In genomic region chr16:2775317-2775716, GRCh38 we compare ENCODE assay signal across 10 cellular contexts. TPM values are rescaled to one million over a fixed set of nuclear protein-coding genes. Genes with fewer than 3 reads are reported as not detected.
A peak's percentile ranks its signal among the peaks of the same experiment; 100 is the strongest.
DNase-seq lines count a peak whose midpoint lies in the region; ATAC-seq and TF ChIP-seq lines count a peak whose summit lies in the region.
"Had no signal": no experiment of that assay in that cellular context is flagged by ENCODE, and none has a peak within 500 bp of the region (broad histone marks: within the 10 kb centered on the region; RNA-seq: fewer than 3 reads in every experiment).

No MANE protein-coding gene starts in this region.

- no peaks in the 10 kb centered on the region for H3K27me3 Mint-ChIP-seq in WTC11 (ENCODE audit: low read depth)
- H3K27me3 Mint-ChIP-seq in glutamatergic neuron (ENCODE audit: unreplicated experiment) = peaks cover 16% of the 10 kb centered on the region

- H3K9me3 Mint-ChIP-seq in WTC11 = no peaks in the 10 kb centered on the region
- peaks cover 8% of the 10 kb centered on the region for H3K9me3 Mint-ChIP-seq in glutamatergic neuron (ENCODE audit: unreplicated experiment)

- H3K27me3 ChIP-seq in heart left ventricle (no peaks in the 10 kb centered on the region), stomach (no peaks in the 10 kb centered on the region), sigmoid colon (no peaks in the 10 kb centered on the region)

- WGBS in heart left ventricle, 4 donors = 63 to 78% (median 72%) methylated on average over 6 of the region's 6 CpGs
- 69 to 72% (median 70%) methylated on average over 6 of the region's 6 CpGs for WGBS in stomach, 5 donors
- 75 to 82% methylated on average over 6 of the region's 6 CpGs for WGBS in sigmoid colon, 2 donors

- H3K4me3 Mint-ChIP-seq in WTC11 (peak overlapping the region; percentile 93), glutamatergic neuron (ENCODE audit: unreplicated experiment) (peak overlapping the region; percentile 99)

- no peaks in the 10 kb centered on the region for H3K9me3 ChIP-seq in heart left ventricle
- H3K9me3 ChIP-seq in stomach = no peaks in the 10 kb centered on the region
- no peaks in the 10 kb centered on the region for H3K9me3 ChIP-seq in sigmoid colon

- POLR2A ChIA-PET in WTC11 (lab: Charles Lee) = no interaction called here

- H3K4me1 Mint-ChIP-seq in WTC11 = peaks cover 22% of the 10 kb centered on the region
- peaks cover 10% of the 10 kb centered on the region for H3K4me1 Mint-ChIP-seq in glutamatergic neuron (ENCODE audit: low read depth, unreplicated experiment)

- peak overlapping the region in 5 of 12 donors; percentile 67 to 100 (median 93) for H3K4me3 ChIP-seq in heart left ventricle
- H3K4me3 ChIP-seq in stomach = peak overlapping the region in 3 of 4 donors; percentile 78 to 91 (median 88)
- peak overlapping the region in 1 of 4 donors; percentile 68 for H3K4me3 ChIP-seq in sigmoid colon

- TF ChIP-seq POLR2A in heart left ventricle (IDR thresholded peaks at IDR 0.05) (no peak), stomach (IDR thresholded peaks at IDR 0.05) (no peak), sigmoid colon (IDR thresholded peaks at IDR 0.05) (no peak)

- H3K36me3 Mint-ChIP-seq in WTC11 = peaks cover 30% of the 10 kb centered on the region
- H3K36me3 Mint-ChIP-seq in glutamatergic neuron (ENCODE audit: unreplicated experiment) = no peaks in the 10 kb centered on the region

- H3K27ac Mint-ChIP-seq in WTC11 = no peak overlapping the region
- peak overlapping the region; percentile 38 for H3K27ac Mint-ChIP-seq in glutamatergic neuron (ENCODE audit: unreplicated experiment)

- H3K36me3 ChIP-seq in heart left ventricle (peaks cover 2 to 51% (median 48%) of the 10 kb centered on the region in 9 donors), stomach (peaks cover 39 to 52% (median 51%) of the 10 kb centered on the region in 4 donors), sigmoid colon (peaks cover 18 to 52% (median 31%) of the 10 kb centered on the region in 4 donors)

- intact Hi-C loops in Right ventricle myocardium superior (cut with DNase I) (no loop called here), heart left ventricle (cut with DNase I) (loop anchor here in 1 of 10 donors (10.0 kb wide), 1 partner anchor 139 kb away; the partner anchor contains the start of gene FLYWCH1), stomach (cut with DNase I; ENCODE audit: low total_unique reads) (no loop called here), sigmoid colon (cut with DNase I) (loop anchor here (5.0 to 10.0 kb wide), 3 partner anchors 93 to 379 kb away; partner anchors contain the start of genes CEMP1 and KCTD5)

- TF ChIP-seq CTCF in heart left ventricle (IDR thresholded peaks at IDR 0.05) = no peak
- no peak for TF ChIP-seq CTCF in WTC11 (IDR thresholded peaks at IDR 0.05)
- no peak for TF ChIP-seq CTCF in glutamatergic neuron (IDR thresholded peaks at IDR 0.05; ENCODE audit: partially characterized antibody, unreplicated experiment)
- no peak for TF ChIP-seq CTCF in stomach (IDR thresholded peaks at IDR 0.05)
- TF ChIP-seq CTCF in sigmoid colon (IDR thresholded peaks at IDR 0.05) = no peak

- no peak for TF ChIP-seq EP300 in stomach (IDR thresholded peaks at IDR 0.05)
- no peak for TF ChIP-seq EP300 in sigmoid colon (IDR thresholded peaks at IDR 0.05)

- peaks cover 2 to 50% (median 26%) of the 10 kb centered on the region in 12 donors for H3K4me1 ChIP-seq in heart left ventricle
- peaks cover 28 to 70% (median 54%) of the 10 kb centered on the region in 4 donors for H3K4me1 ChIP-seq in stomach
- peaks cover 4 to 33% (median 26%) of the 10 kb centered on the region in 4 donors for H3K4me1 ChIP-seq in sigmoid colon

- peak; percentile 10 for DNase-seq in Right ventricle myocardium superior
- no peak for DNase-seq in heart left ventricle
- DNase-seq in WTC11 (ENCODE audit: low spot score) = no peak
- no peak for DNase-seq in glutamatergic neuron
- DNase-seq in stomach = no peak
- no peak for DNase-seq in anterior cingulate cortex (lab: John Stamatoyannopoulos, UW)
- no peak for DNase-seq in sigmoid colon
- DNase-seq: cortex of kidney had no signal

- H3K27ac ChIP-seq in heart left ventricle = peak overlapping the region in 1 of 12 donors; percentile 3
- H3K27ac ChIP-seq in stomach = peak overlapping the region in 2 of 5 donors; percentile 24 to 100
- H3K27ac ChIP-seq in sigmoid colon = peak overlapping the region in 1 of 4 donors; percentile 93

- CTCF ChIA-PET in WTC11 (lab: Charles Lee) = interaction anchor here (0.8 to 1.4 kb wide), 2 partner anchors 41 to 67 kb away, joined by 3 to 4 read pairs; partner anchors contain the start of gene PRSS21

- ATAC-seq in Right ventricle myocardium superior (ENCODE audit: poor library complexity) (no peak), heart left ventricle (no peak), WTC11 (no peak), HG03280 (IDR thresholded peaks at IDR 0.05; ENCODE audit: unreplicated experiment) (no peak)

TF ChIP-seq in WTC11, 78 proteins besides CTCF, POLR2A, EP300 and RAD21 (continues in another document):
- TF ChIP-seq, protein P1, sequence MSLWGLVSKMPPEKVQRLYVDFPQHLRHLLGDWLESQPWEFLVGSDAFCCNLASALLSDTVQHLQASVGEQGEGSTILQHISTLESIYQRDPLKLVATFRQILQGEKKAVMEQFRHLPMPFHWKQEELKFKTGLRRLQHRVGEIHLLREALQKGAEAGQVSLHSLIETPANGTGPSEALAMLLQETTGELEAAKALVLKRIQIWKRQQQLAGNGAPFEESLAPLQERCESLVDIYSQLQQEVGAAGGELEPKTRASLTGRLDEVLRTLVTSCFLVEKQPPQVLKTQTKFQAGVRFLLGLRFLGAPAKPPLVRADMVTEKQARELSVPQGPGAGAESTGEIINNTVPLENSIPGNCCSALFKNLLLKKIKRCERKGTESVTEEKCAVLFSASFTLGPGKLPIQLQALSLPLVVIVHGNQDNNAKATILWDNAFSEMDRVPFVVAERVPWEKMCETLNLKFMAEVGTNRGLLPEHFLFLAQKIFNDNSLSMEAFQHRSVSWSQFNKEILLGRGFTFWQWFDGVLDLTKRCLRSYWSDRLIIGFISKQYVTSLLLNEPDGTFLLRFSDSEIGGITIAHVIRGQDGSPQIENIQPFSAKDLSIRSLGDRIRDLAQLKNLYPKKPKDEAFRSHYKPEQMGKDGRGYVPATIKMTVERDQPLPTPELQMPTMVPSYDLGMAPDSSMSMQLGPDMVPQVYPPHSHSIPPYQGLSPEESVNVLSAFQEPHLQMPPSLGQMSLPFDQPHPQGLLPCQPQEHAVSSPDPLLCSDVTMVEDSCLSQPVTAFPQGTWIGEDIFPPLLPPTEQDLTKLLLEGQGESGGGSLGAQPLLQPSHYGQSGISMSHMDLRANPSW (CRISPR knock-in tag; conservative IDR thresholded peaks at IDR 0.05; ENCODE audit: low read depth) = no peak
- TF ChIP-seq ZNF121 (CRISPR knock-in tag; IDR thresholded peaks at IDR 0.05) (no peak), IRF2 (CRISPR knock-in tag; IDR thresholded peaks at IDR 0.05; ENCODE audit: borderline replicate concordance, low read depth) (no peak), ETV6 (CRISPR knock-in tag; IDR thresholded peaks at IDR 0.05) (no peak), ZMAT4 (CRISPR knock-in tag; IDR thresholded peaks at IDR 0.05) (no peak)

RNA-seq across cellular contexts. Expression of gene ELOB, which starts 1.8 kb away (rescaled TPM):
- total RNA-seq in Right ventricle myocardium superior = 299 TPM
- 1,000 to 10,000 TPM in 1 of 9 donors, 100 to 1,000 TPM in 8; 213 to 1,067 (median 294) TPM for total RNA-seq in heart left ventricle
- polyA plus RNA-seq in heart left ventricle = 100 to 1,000 TPM; 462 to 926 TPM
- total RNA-seq in WTC11 (2021) = 252 to 267 TPM (median 267 TPM) in 3 replicates
- total RNA-seq in glutamatergic neuron (ENCODE audit: unreplicated experiment) = 183 TPM
- total RNA-seq in stomach = 100 to 1,000 TPM in 4 of 5 donors, 10 to 100 TPM in 1; 68.1 to 279 (median 174) TPM
- 100 to 1,000 TPM; 386 to 713 (median 456) TPM for polyA plus RNA-seq in stomach
- 1,000 to 10,000 TPM in 1 of 4 donors, 100 to 1,000 TPM in 3; 329 to 1,166 (median 508) TPM for total RNA-seq in sigmoid colon
- polyA plus RNA-seq in sigmoid colon = 100 to 1,000 TPM; 454 to 984 (median 463) TPM

RNA-seq across cellular contexts. Expression of gene PRSS33, which starts 12.0 kb away (rescaled TPM):
- total RNA-seq in Right ventricle myocardium superior (not detected), heart left ventricle (not detected), WTC11 (2021) (0.18 to 0.44 TPM (median 0.24 TPM) in 3 replicates), glutamatergic neuron (ENCODE audit: unreplicated experiment) (0.39 TPM), stomach (not detected), sigmoid colon (not detected)
- polyA plus RNA-seq in heart left ventricle (not detected), stomach (not detected), sigmoid colon (not detected)
- total RNA-seq: renal cortical epithelial cell had no signal

RNA-seq across cellular contexts. Expression of gene SRRM2, which starts 22.9 kb away (rescaled TPM):
- total RNA-seq in Right ventricle myocardium superior (243 TPM), heart left ventricle (100 to 1,000 TPM; 112 to 315 (median 233) TPM), WTC11 (2021) (769 to 823 TPM (median 815 TPM) in 3 replicates), glutamatergic neuron (ENCODE audit: unreplicated experiment) (699 TPM), stomach (1,000 to 10,000 TPM in 2 of 5 donors, 100 to 1,000 TPM in 3; 142 to 2,165 (median 929) TPM), sigmoid colon (100 to 1,000 TPM; 181 to 826 (median 219) TPM)
- polyA plus RNA-seq in heart left ventricle (100 to 1,000 TPM; 196 to 540 TPM), stomach (100 to 1,000 TPM; 151 to 384 (median 321) TPM), sigmoid colon (100 to 1,000 TPM in 1 of 3 donors, 10 to 100 TPM in 2; 66.1 to 725 (median 73.8) TPM)

RNA-seq across cellular contexts. Expression of gene PRSS41, which starts 23.0 kb away (rescaled TPM):
- total RNA-seq in Right ventricle myocardium superior (not detected), heart left ventricle (not detected), WTC11 (2021) (not detected in 3 replicates), glutamatergic neuron (ENCODE audit: unreplicated experiment) (not detected), stomach (not detected), sigmoid colon (not detected)
- polyA plus RNA-seq in heart left ventricle (not detected), stomach (not detected), sigmoid colon (not detected)
- total RNA-seq: renal cortical epithelial cell had no signal

RNA-seq across cellular contexts. Expression of gene PRSS21, which starts 41.7 kb away (rescaled TPM):
- total RNA-seq in Right ventricle myocardium superior = not detected
- total RNA-seq in heart left ventricle = not detected
- not detected for polyA plus RNA-seq in heart left ventricle
- total RNA-seq in WTC11 (2021) = 1.2 to 1.5 TPM (median 1.4 TPM) in 3 replicates
- total RNA-seq in glutamatergic neuron (ENCODE audit: unreplicated experiment) = not detected
- 1 to 10 TPM in 1 of 5 donors, not detected in 4; 1.1 TPM for total RNA-seq in stomach
- polyA plus RNA-seq in stomach = 1 to 10 TPM in 1 of 3 donors, under 1 TPM in 2; 0.50 to 2.9 (median 0.65) TPM
- total RNA-seq in sigmoid colon = not detected
- under 1 TPM in 1 of 3 donors, not detected in 2; 0.58 TPM for polyA plus RNA-seq in sigmoid colon
